Comparison of ENCODE assay signal across 9 cellular contexts in genomic region chr15:74642328-74642723, GRCh38. TPM values are rescaled to one million over a fixed set of nuclear protein-coding genes. Genes with fewer than 3 reads are reported as not detected.
DNase-seq lines count a peak whose midpoint lies in the region; ATAC-seq and FAIRE-seq lines count a peak whose summit lies in the region.
"Had no signal": no experiment of that assay in that cellular context is flagged by ENCODE, and none has a peak within 500 bp of the region (broad histone marks: within the 10 kb centered on the region; RNA-seq: fewer than 3 reads in every experiment).

No MANE protein-coding gene starts in this region.

- no peaks in the 10 kb centered on the region for H3K9me3 ChIP-seq in HUES6 (ENCODE audit: control insufficient read depth, insufficient read depth, low read depth, low read length)
- no peaks in the 10 kb centered on the region for H3K9me3 ChIP-seq in small intestine (ENCODE audit: control insufficient read depth, low read depth)

- H3K4me3 ChIP-seq in HUES6 (ENCODE audit: low read depth, low read length), result no peak overlapping the region
- H3K4me3 ChIP-seq in small intestine (ENCODE audit: low read depth in 1 of 2, low read length in 2 of 2), result no peak overlapping the region

- peak overlapping the region; percentile 1 for H3K9ac ChIP-seq in HUES6 (ENCODE audit: low read length)

- H3K27me3 ChIP-seq in HUES6 (ENCODE audit: control insufficient read depth, insufficient read depth, low read length) (no peaks in the 10 kb centered on the region), small intestine (ENCODE audit: control insufficient read depth in 2 of 2, insufficient read depth in 2 of 2, low read length in 2 of 2) (no peaks in the 10 kb centered on the region)

- FAIRE-seq in small intestine (lab: Jason Lieb, UNC), result no peak

- ATAC-seq in esophagus mucosa, result peak; percentile 79

- WGBS in small intestine, 3 donors, result 13 to 60% (median 39%) methylated on average over 4 of the region's 4 CpGs

- DNase-seq in NCI-H526 (lab: John Stamatoyannopoulos, UW) (peak; percentile 71 to 76), small intestine (peak; percentile 90), NCI-H69 (lab: John Stamatoyannopoulos, UW) (no peak), SHP77 treated with DMSO at 0.1 percent for 48 hours (lab: John Stamatoyannopoulos, UW) (no peak), GM03348 (ENCODE audit: low spot score) (no peak)
- DNase-seq: activated CD4-positive, CD25-positive, alpha-beta regulatory T cell treated with anti-CD3 and anti-CD28 coated beads, Interleukin-2, amount 50 U/mL, for 72 hours; midbrain had no signal

- H3K27ac ChIP-seq in HUES6 (ENCODE audit: low read depth, low read length), result 0 out of 2 replicates have a peak overlapping the region, but pooled peaks have one; percentile 7
- H3K27ac ChIP-seq in small intestine (ENCODE audit: low read depth in 1 of 2, low read length in 1 of 2), result peak overlapping the region; percentile 71 to 84

- peaks cover 20% of the 10 kb centered on the region for H3K4me1 ChIP-seq in HUES6 (ENCODE audit: control insufficient read depth, insufficient read depth, low read length)
- H3K4me1 ChIP-seq in small intestine (ENCODE audit: control insufficient read depth in 2 of 2, insufficient read depth in 1 of 2, low read depth in 1 of 2, low read length in 1 of 2), result peaks cover 2 to 6% of the 10 kb centered on the region in 2 donors

- H3K36me3 ChIP-seq in HUES6 (ENCODE audit: control insufficient read depth, insufficient read depth, low read length) (peaks cover 26% of the 10 kb centered on the region), small intestine (ENCODE audit: control insufficient read depth in 2 of 2, insufficient read depth in 2 of 2, low read length in 2 of 2) (peaks cover under 1 to 5% of the 10 kb centered on the region in 2 donors)

RNA-seq across cellular contexts. Expression of gene CLK3, which starts 26.7 kb away (rescaled TPM):
- total RNA-seq in esophagus mucosa, result 41.0 TPM
- polyA plus RNA-seq in small intestine, result 10 to 100 TPM; 47.8 to 84.5 (median 73.2) TPM

RNA-seq across cellular contexts. Expression of gene EDC3, which starts 53.5 kb away (rescaled TPM):
- 21.3 TPM for total RNA-seq in esophagus mucosa
- 10 to 100 TPM; 13.5 to 25.5 (median 16.9) TPM for polyA plus RNA-seq in small intestine

Comparison
In these comparisons a context has a peak if more than half of its experiments do, and no peak if none do; other contexts are left out.
1. DNase-seq: peak in NCI-H526 (2 of 2) and small intestine (single experiment); none in NCI-H69 (single experiment), SHP77 treated with DMSO at 0.1 percent for 48 hours (single experiment) and GM03348 (single experiment).